Comparison of ENCODE assay signal across 8 cellular contexts in the genomic region with DNA sequence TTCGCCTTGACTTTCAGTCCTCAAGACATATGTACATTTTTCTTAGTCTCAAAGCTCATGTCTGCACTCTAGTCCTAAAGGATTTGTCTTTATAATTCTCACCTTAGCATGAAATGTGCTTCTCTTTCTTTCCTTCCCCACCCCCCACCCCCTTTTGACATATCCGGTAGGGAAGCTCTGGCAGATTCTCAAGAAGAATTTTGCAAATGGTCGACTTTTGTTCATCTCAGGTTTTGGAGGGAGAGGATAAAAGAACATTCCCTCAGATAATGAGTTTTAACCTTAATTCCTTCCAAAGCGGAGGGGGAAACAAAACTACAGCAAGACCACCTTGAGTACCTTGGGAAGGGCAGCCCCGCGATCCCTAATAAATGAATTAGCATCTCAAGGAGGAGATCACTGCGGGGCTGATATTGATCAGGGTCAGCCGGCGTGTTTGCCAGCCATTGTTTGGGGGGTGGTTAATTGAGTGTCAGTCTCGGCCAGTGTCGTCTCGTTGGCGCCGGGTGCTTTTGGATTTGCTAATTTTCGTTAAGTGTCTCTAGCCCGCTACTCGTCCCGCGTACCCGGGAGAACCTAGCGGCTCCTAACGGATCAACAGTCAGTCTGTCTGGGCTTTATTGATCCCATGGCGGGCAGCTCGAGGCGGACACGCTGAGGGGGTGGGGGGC. TPM values are rescaled to one million over a fixed set of nuclear protein-coding genes. Genes with fewer than 3 reads are reported as not detected.
DNase-seq lines count a peak whose midpoint lies in the region; ATAC-seq lines count a peak whose summit lies in the region.

No MANE protein-coding gene starts in this region.

- H3K4me3 ChIP-seq in mononuclear cell (ENCODE audit: low read length) (peak overlapping the region; percentile 48), urinary bladder (ENCODE audit: low read depth, low read length) (peak overlapping the region; percentile 99)

- no peak for ATAC-seq in GM21737 (IDR thresholded peaks at IDR 0.05; ENCODE audit: unreplicated experiment)
- no peak for ATAC-seq in GM18517 (IDR thresholded peaks at IDR 0.05; ENCODE audit: unreplicated experiment)

- H3K36me3 ChIP-seq in urinary bladder (ENCODE audit: insufficient read depth), result no peaks in the 10 kb centered on the region

- 17% methylated on average over 26 of the region's 26 CpGs for WGBS in urinary bladder

- peaks cover 83% of the 10 kb centered on the region for H3K27me3 ChIP-seq in mononuclear cell (ENCODE audit: insufficient read depth, low read length)

- H3K9me3 ChIP-seq in mononuclear cell (ENCODE audit: low read depth, low read length), result no peaks in the 10 kb centered on the region

- peak; percentile 56 for DNase-seq in DMS53 (lab: John Stamatoyannopoulos, UW)
- DNase-seq in DMS53 treated with DMSO at 0.1 percent for 48 hours (lab: John Stamatoyannopoulos, UW; ENCODE audit: unreplicated experiment), result no peak
- peak; percentile 27 for DNase-seq in SK-N-DZ (ENCODE audit: low spot score)
- DNase-seq in effector CD8-positive, alpha-beta T cell (lab: John Stamatoyannopoulos, UW), result peak; percentile 5

- H3K27ac ChIP-seq in urinary bladder (ENCODE audit: low read depth), result no peak overlapping the region

- H3K4me1 ChIP-seq in mononuclear cell (ENCODE audit: insufficient read depth, low read length) (peaks cover 35% of the 10 kb centered on the region), urinary bladder (ENCODE audit: insufficient read depth) (no peaks in the 10 kb centered on the region)

RNA-seq across cellular contexts. Expression of a gene that starts 0.9 kb away (rescaled TPM):
- polyA plus RNA-seq in SK-N-DZ (2014; cell fraction: cytosol; rRNA removed), result 21.9 and 23.1 TPM in 2 replicates
- 27.5 and 29.4 TPM in 2 replicates for polyA plus RNA-seq in SK-N-DZ (2014; cell fraction: nucleus; rRNA removed)
- total RNA-seq in mononuclear cell (1.9 TPM), urinary bladder (33.7 TPM)
- polyA plus RNA-seq in urinary bladder, result 27.0 TPM

Comparison
In these comparisons a context has a peak if more than half of its experiments do, and no peak if none do; other contexts are left out.
1. RNA of a gene that starts 0.9 kb away (total RNA-seq): 33.7 TPM in urinary bladder (single experiment); 1.9 TPM in mononuclear cell (single experiment); every median in the first group is over 10 times any median in the second.